11 cellular contexts compared by ENCODE assay signal in genomic region chr4:110610940-110611785, GRCh38. TPM values are rescaled to one million over a fixed set of nuclear protein-coding genes. Genes with fewer than 3 reads are reported as not detected.
A peak's percentile ranks its signal among the peaks of the same experiment; 100 is the strongest.
DNase-seq lines count a peak whose midpoint lies in the region; ATAC-seq and TF ChIP-seq lines count a peak whose summit lies in the region.
"Had no signal": no experiment of that assay in that cellular context is flagged by ENCODE, and none has a peak within 500 bp of the region (broad histone marks: within the 10 kb centered on the region; RNA-seq: fewer than 3 reads in every experiment).

No MANE protein-coding gene starts in this region.

- H3K4me3 Mint-ChIP-seq in activated CD4-positive, alpha-beta T cell treated with anti-CD3 and anti-CD28 coated beads for 36 hours, result no peak overlapping the region
- peak overlapping the region in 1 of 2 donors; percentile 54 for H3K4me3 Mint-ChIP-seq in stimulated activated naive CD8-positive, alpha-beta T cell treated with anti-CD3 and anti-CD28 coated beads, Interleukin-15, amount 100 ng/mL, for 72 hours

- H3K4me3 ChIP-seq in colonic mucosa (no peak overlapping the region), tibial artery (peak overlapping the region in 1 of 2 donors; percentile 38)

- intact Hi-C loops in activated CD4-positive, alpha-beta T cell treated with anti-CD3 and anti-CD28 coated beads for 36 hours (cut with DNase I, micrococcal nuclease), result no loop called here
- intact Hi-C loops in colonic mucosa (cut with DNase I) (no loop called here), tibial artery (cut with DNase I; ENCODE audit: low total_unique reads) (no loop called here)

- H3K9me3 ChIP-seq in colonic mucosa (no peaks in the 10 kb centered on the region), tibial artery (no peaks in the 10 kb centered on the region)

- H3K36me3 Mint-ChIP-seq in activated CD4-positive, alpha-beta T cell treated with anti-CD3 and anti-CD28 coated beads for 36 hours (ENCODE audit: low read depth), result peaks cover 4% of the 10 kb centered on the region

- peak overlapping the region; percentile 35 for H3K9ac ChIP-seq in colonic mucosa (ENCODE audit: low read depth in 2 of 2, low read length in 2 of 2)

- ATAC-seq in activated CD4-positive, alpha-beta T cell treated with anti-CD3 and anti-CD28 coated beads for 36 hours, result no peak
- ATAC-seq in HG02938 (IDR thresholded peaks at IDR 0.05; ENCODE audit: unreplicated experiment), result peak; percentile 69
- peak; percentile 57 for ATAC-seq in stimulated activated naive CD8-positive, alpha-beta T cell treated with anti-CD3 and anti-CD28 coated beads, Interleukin-15, amount 100 ng/mL, for 72 hours

- H3K4me1 ChIP-seq in colonic mucosa, result no peaks in the 10 kb centered on the region
- H3K4me1 ChIP-seq in tibial artery, result peaks cover 0 to 22% (median 12%) of the 10 kb centered on the region in 4 donors

- TF ChIP-seq CTCF in colonic mucosa (IDR thresholded peaks at IDR 0.05) (no peak), tibial artery (IDR thresholded peaks at IDR 0.05) (no peak), GM20000 (IDR thresholded peaks at IDR 0.05; ENCODE audit: extremely low read depth, missing control alignments) (no peak)

- H3K36me3 ChIP-seq in colonic mucosa (no peaks in the 10 kb centered on the region), tibial artery (no peaks in the 10 kb centered on the region)

- H3K4me1 Mint-ChIP-seq in activated CD4-positive, alpha-beta T cell treated with anti-CD3 and anti-CD28 coated beads for 36 hours, result peaks cover 2% of the 10 kb centered on the region
- H3K4me1 Mint-ChIP-seq in stimulated activated naive CD8-positive, alpha-beta T cell treated with anti-CD3 and anti-CD28 coated beads, Interleukin-15, amount 100 ng/mL, for 72 hours, result peaks cover 24% of the 10 kb centered on the region

- H3K27me3 Mint-ChIP-seq in activated CD4-positive, alpha-beta T cell treated with anti-CD3 and anti-CD28 coated beads for 36 hours, result peaks cover 66% of the 10 kb centered on the region
- H3K27me3 Mint-ChIP-seq in stimulated activated naive CD8-positive, alpha-beta T cell treated with anti-CD3 and anti-CD28 coated beads, Interleukin-15, amount 100 ng/mL, for 72 hours, result peaks cover 83% of the 10 kb centered on the region

- no peak overlapping the region for H3K27ac Mint-ChIP-seq in activated CD4-positive, alpha-beta T cell treated with anti-CD3 and anti-CD28 coated beads for 36 hours
- H3K27ac Mint-ChIP-seq in stimulated activated naive CD8-positive, alpha-beta T cell treated with anti-CD3 and anti-CD28 coated beads, Interleukin-15, amount 100 ng/mL, for 72 hours, result no peak overlapping the region
- H3K27ac Mint-ChIP-seq: HFFc6 had no signal

- CTCF ChIA-PET in activated CD4-positive, alpha-beta T cell treated with anti-CD3 and anti-CD28 coated beads for 36 hours (lab: Charles Lee), result interaction anchor here (0.7 kb wide), 1 partner anchor 15 kb away, joined by 3 read pairs; no protein-coding TSS in a partner anchor

- H3K27ac ChIP-seq in colonic mucosa, result no peak overlapping the region
- H3K27ac ChIP-seq in tibial artery, result no peak overlapping the region
- H3K27ac ChIP-seq: 22Rv1 had no signal

- peak; percentile 11 for DNase-seq in activated CD4-positive, alpha-beta T cell treated with anti-CD3 and anti-CD28 coated beads for 36 hours
- DNase-seq in activated CD4-positive, alpha-beta T cell treated with anti-CD3 and anti-CD28 coated beads, Interleukin-2, amount 50 U/mL, for 48 hours, result no peak
- DNase-seq in colonic mucosa (peak; percentile 82), tibial artery (no peak), GM20000 (ENCODE audit: low spot score) (no peak), NCI-H2196 treated with DMSO at 0.1 percent for 48 hours (lab: John Stamatoyannopoulos, UW; ENCODE audit: unreplicated experiment) (no peak)
- no peak for DNase-seq in stimulated activated naive CD8-positive, alpha-beta T cell treated with anti-CD3 and anti-CD28 coated beads, Interleukin-15, amount 100 ng/mL, for 72 hours
- DNase-seq: HFFc6; stimulated activated CD4-positive, alpha-beta T cell treated with anti-CD3 and anti-CD28 coated beads, Interleukin-2, amount 100 ng/mL, for 24 hours had no signal

- H3K27me3 ChIP-seq in colonic mucosa (peaks cover 71% of the 10 kb centered on the region), tibial artery (peaks cover 8 to 72% of the 10 kb centered on the region in 2 donors)

- no peaks in the 10 kb centered on the region for H3K9me3 Mint-ChIP-seq in activated CD4-positive, alpha-beta T cell treated with anti-CD3 and anti-CD28 coated beads for 36 hours (ENCODE audit: low read depth)
- no peaks in the 10 kb centered on the region for H3K9me3 Mint-ChIP-seq in stimulated activated naive CD8-positive, alpha-beta T cell treated with anti-CD3 and anti-CD28 coated beads, Interleukin-15, amount 100 ng/mL, for 72 hours
- H3K9me3 Mint-ChIP-seq: HFFc6 had no signal

- POLR2A ChIA-PET in activated CD4-positive, alpha-beta T cell treated with anti-CD3 and anti-CD28 coated beads for 36 hours (lab: Charles Lee), result interaction anchor here (0.7 kb wide), 1 partner anchor 45 kb away, joined by 3 read pairs; no protein-coding TSS in a partner anchor

RNA-seq across cellular contexts. Expression of gene PITX2, which starts 11.7 kb away (rescaled TPM):
- total RNA-seq in activated CD4-positive, alpha-beta T cell treated with anti-CD3 and anti-CD28 coated beads for 36 hours, result under 1 TPM in 1 of 2 experiments, not detected in 1; 0.09 TPM
- under 1 TPM; 0.45 to 0.64 TPM for total RNA-seq in colonic mucosa

Comparison
In these comparisons a context has a peak if more than half of its experiments do, and no peak if none do; other contexts are left out.
1. DNase-seq: peak in activated CD4-positive, alpha-beta T cell treated with anti-CD3 and anti-CD28 coated beads for 36 hours (single experiment) and colonic mucosa (single experiment); none in activated CD4-positive, alpha-beta T cell treated with anti-CD3 and anti-CD28 coated beads, Interleukin-2, amount 50 U/mL, for 48 hours (0 of 2), stimulated activated naive CD8-positive, alpha-beta T cell treated with anti-CD3 and anti-CD28 coated beads, Interleukin-15, amount 100 ng/mL, for 72 hours (0 of 2), tibial artery (0 of 2), GM20000 (single experiment) and NCI-H2196 treated with DMSO at 0.1 percent for 48 hours (single experiment).